8 cellular contexts compared by ENCODE assay signal in the genomic region with DNA sequence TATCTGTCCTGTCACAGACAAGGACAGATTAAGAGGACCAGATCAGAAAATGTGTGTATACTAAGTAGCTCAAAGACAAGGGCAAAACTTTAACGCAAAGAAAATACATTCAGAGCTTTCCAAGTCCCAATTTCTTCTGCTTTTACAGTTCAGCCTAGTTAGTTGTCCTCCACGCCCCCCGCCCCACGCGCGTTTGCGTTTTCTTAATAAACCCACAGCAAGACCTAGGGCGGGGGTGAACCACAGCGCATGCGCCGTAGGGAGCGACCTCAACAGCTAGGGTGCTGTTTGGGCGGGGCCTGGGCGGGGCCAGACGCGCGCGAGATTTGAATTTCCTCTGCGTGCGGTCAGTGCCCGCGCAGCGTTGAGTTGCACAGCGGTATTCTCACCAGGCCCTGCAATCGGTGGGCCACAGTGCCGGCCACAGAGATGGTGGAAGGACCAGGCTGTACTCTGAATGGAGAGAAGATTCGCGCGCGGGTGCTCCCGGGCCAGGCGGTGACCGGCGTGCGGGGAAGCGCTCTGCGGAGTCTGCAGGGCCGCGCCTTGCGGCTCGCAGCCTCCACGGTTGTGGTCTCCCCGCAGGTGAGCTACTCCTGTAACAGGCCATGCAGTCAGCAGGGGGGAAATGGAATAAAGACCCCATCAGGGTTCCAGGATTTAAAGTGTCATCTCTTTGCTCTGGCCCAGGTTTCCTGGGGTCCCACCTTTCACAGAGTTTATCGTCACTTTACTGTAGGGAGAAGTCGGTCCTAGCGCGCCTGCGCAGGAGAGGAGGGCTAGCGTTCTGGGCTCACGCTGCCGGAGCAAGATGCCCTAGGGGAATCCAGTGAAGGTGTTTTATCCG. TPM values are rescaled to one million over a fixed set of nuclear protein-coding genes. Genes with fewer than 3 reads are reported as not detected.
DNase-seq lines count a peak whose midpoint lies in the region; ATAC-seq, FAIRE-seq and TF ChIP-seq lines count a peak whose summit lies in the region.

NEIL3 (plus strand) TSS at position 350 of the 847 bp plus-strand sequence; CDS start at position 430, 80 bp downstream.

- CTCF ChIA-PET in AG04450 (lab: Charles Lee), result interaction anchor here (0.6 to 2.4 kb wide), 5 partner anchors 28 to 933 kb away, joined by 3 to 8 read pairs (median 3); no protein-coding TSS in a partner anchor

- DNase-seq in AG04450 (ENCODE audit: low read depth, low spot score), result peak; percentile 71
- peak; percentile 91 for DNase-seq in NCI-H2227 (lab: John Stamatoyannopoulos, UW; ENCODE audit: unreplicated experiment)
- peak; percentile 98 for DNase-seq in WERI-Rb-1
- DNase-seq in bronchial epithelial cell (ENCODE audit: low read depth), result peak; percentile 82
- DNase-seq in stimulated activated CD4-positive, alpha-beta T cell treated with anti-CD3 and anti-CD28 coated beads, Interleukin-12 subunit alpha, Interleukin-12 subunit beta, amount 100 ng/mL, for 4 hours, result peak; percentile 96

- ATAC-seq in GM18873 (IDR thresholded peaks at IDR 0.05; ENCODE audit: low FRiP score, unreplicated experiment), result peak; percentile 88
- ATAC-seq in HG03135 (IDR thresholded peaks at IDR 0.05; ENCODE audit: unreplicated experiment), result peak; percentile 91

- TF ChIP-seq CTCF in AG04450 (IDR thresholded peaks at IDR 0.05; ENCODE audit: low read depth, low read length) (no peak), WERI-Rb-1 (IDR thresholded peaks at IDR 0.05; ENCODE audit: low read depth, low read length) (no peak), bronchial epithelial cell (IDR thresholded peaks at IDR 0.05; ENCODE audit: insufficient read depth, low read length, severe bottlenecking) (no peak)

- H3K9me3 ChIP-seq in AG04450 (ENCODE audit: control insufficient read depth, insufficient read depth, low read length) (no peaks in the 10 kb centered on the region), WERI-Rb-1 (ENCODE audit: severe bottlenecking) (no peaks in the 10 kb centered on the region)

- FAIRE-seq in bronchial epithelial cell (lab: Jason Lieb, UNC) (no peak), islet of Langerhans (lab: Jason Lieb, UNC) (peak; percentile 66)

- POLR2A ChIA-PET in AG04450 (lab: Yijun Ruan, JAX), result interaction anchor here (0.6 to 2.5 kb wide), 4 partner anchors 12 to 431 kb away, joined by 3 to 13 read pairs (median 5); partner anchors contain the start of gene AGA

- H3K36me3 ChIP-seq in WERI-Rb-1, result no peaks in the 10 kb centered on the region; the same call in 1 of the 2 replicates
- no peaks in the 10 kb centered on the region for H3K36me3 ChIP-seq in bronchial epithelial cell (ENCODE audit: control insufficient read depth, insufficient read depth, low read length)

- H3K27me3 ChIP-seq in AG04450 (ENCODE audit: control insufficient read depth, insufficient read depth, low read length) (no peaks in the 10 kb centered on the region), WERI-Rb-1 (ENCODE audit: insufficient read depth, low read depth, severe bottlenecking) (no peaks in the 10 kb centered on the region), bronchial epithelial cell (ENCODE audit: control insufficient read depth, insufficient read depth, low read length) (no peaks in the 10 kb centered on the region)

- H3K27ac ChIP-seq in AG04450 (ENCODE audit: low read depth, low read length) (no peak within 1 kb of the TSS), WERI-Rb-1 (peak within 1 kb of the TSS; percentile 95)

- H3K4me3 ChIP-seq in AG04450 (ENCODE audit: low read depth, low read length) (peak within 1 kb of the TSS; percentile 79), WERI-Rb-1 (ENCODE audit: low read depth, low read length) (peak within 1 kb of the TSS; percentile 80), bronchial epithelial cell (ENCODE audit: low read depth, low read length) (peak within 1 kb of the TSS; percentile 68)

RNA-seq across cellular contexts. Expression of gene NEIL3, which starts in this region (rescaled TPM):
- 2.1 and 3.7 TPM in 2 replicates for polyA plus RNA-seq in AG04450 (2011; rRNA removed)
- 3.4 and 6.9 TPM in 2 replicates for polyA minus RNA-seq in AG04450 (2011; rRNA and poly(A)+ RNA removed)
- 0.53 and 0.90 TPM in 2 replicates for total RNA-seq in bronchial epithelial cell

Comparison
In these comparisons a context has a peak if more than half of its experiments do, and no peak if none do; other contexts are left out.
1. Peak in DNase-seq and H3K4me3 ChIP-seq in bronchial epithelial cell; RNA of the gene not detected or under 1 TPM.